Comparison of ENCODE assay signal across 17 cellular contexts in the genomic region with DNA sequence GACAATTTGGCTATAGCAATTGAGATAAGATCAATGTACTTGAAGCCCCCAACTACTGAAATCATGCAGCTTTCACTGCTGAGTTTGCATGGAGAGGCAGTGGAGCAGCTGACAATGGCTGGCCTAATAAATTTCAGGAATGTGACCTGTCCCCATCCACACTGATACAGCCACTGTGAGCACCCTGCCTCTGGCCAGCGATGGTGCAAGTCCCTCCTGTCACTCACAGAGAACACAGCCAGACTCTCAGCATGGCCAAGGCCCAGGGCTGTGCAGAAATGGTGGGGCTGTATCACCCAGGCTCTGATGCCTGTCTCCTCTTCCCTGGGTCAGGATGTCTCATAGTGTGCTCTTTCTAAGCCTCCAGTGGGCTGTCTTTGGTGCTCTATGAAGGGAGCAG.
A peak's percentile ranks its signal among the peaks of the same experiment; 100 is the strongest.
DNase-seq lines count a peak whose midpoint lies in the region; ATAC-seq and TF ChIP-seq lines count a peak whose summit lies in the region.
"Had no signal": no experiment of that assay in that cellular context is flagged by ENCODE, and none has a peak within 500 bp of the region (broad histone marks: within the 10 kb centered on the region; RNA-seq: fewer than 3 reads in every experiment).

No MANE protein-coding gene starts in this region.

- H3K4me2 ChIP-seq in GM23338: no peak overlapping the region
- H3K4me2 ChIP-seq: BLaER1 treated with 17β-estradiol and CSF1 and Interleukin-3, amounts not matched to agents 10 nM and 100 nM had no signal

- H3K4me1 Mint-ChIP-seq in GM23338: peaks cover 7% of the 10 kb centered on the region; the same call in 2 of the 3 replicates
- peaks cover 27% of the 10 kb centered on the region for H3K4me1 Mint-ChIP-seq in nephron progenitor cell
- peaks cover 6% of the 10 kb centered on the region for H3K4me1 Mint-ChIP-seq in activated T-cell treated with anti-CD3 and anti-CD28 coated beads, Interleukin-2, amount 50 U/mL, for 24 hours (ENCODE audit: low read depth)

- H3K4me1 ChIP-seq in GM23338 (ENCODE audit: insufficient read depth) (no peaks in the 10 kb centered on the region), thyroid gland (peaks cover 6 to 15% of the 10 kb centered on the region in 2 donors)

- H3K79me2 ChIP-seq in GM23338 (replicated peaks; ENCODE audit: insufficient read depth): no peaks in the 10 kb centered on the region

- H3K36me3 Mint-ChIP-seq in GM23338 (ENCODE audit: low read depth) (no peaks in the 10 kb centered on the region), nephron progenitor cell (ENCODE audit: low read depth) (no peaks in the 10 kb centered on the region)
- no peaks in the 10 kb centered on the region for H3K36me3 Mint-ChIP-seq in activated T-cell treated with anti-CD3 and anti-CD28 coated beads, Interleukin-2, amount 50 U/mL, for 24 hours (ENCODE audit: low read depth)
- H3K36me3 Mint-ChIP-seq: CD8-positive, alpha-beta memory T cell; IgD-negative memory B cell had no signal

- H3K27me3 ChIP-seq in GM23338 (ENCODE audit: insufficient read depth): no peaks in the 10 kb centered on the region
- no peaks in the 10 kb centered on the region for H3K27me3 ChIP-seq in thyroid gland

- TF ChIP-seq CTCF in GM23338 (conservative IDR thresholded peaks at IDR 0.05; ENCODE audit: low read depth in 2 of 2): no peak
- no peak for TF ChIP-seq CTCF in nephron progenitor cell (IDR thresholded peaks at IDR 0.05)
- TF ChIP-seq CTCF in thyroid gland (IDR thresholded peaks at IDR 0.05): no peak

- DNase-seq in GM23338 (ENCODE audit: low spot score) (peak; percentile 12), islet precursor cell (peak; percentile 78), nephron progenitor cell (peak; percentile 18), thyroid gland (peak; percentile 4 to 19), GM19240 (ENCODE audit: insufficient read length, low spot score) (no peak), NCI-H748 treated with DMSO at 0.1 percent for 48 hours (lab: John Stamatoyannopoulos, UW) (no peak), posterior vena cava (ENCODE audit: low spot score) (no peak)
- no peak for DNase-seq in activated T-cell treated with anti-CD3 and anti-CD28 coated beads, Interleukin-2, amount 50 U/mL, for 24 hours
- DNase-seq: CD8-positive, alpha-beta memory T cell; DMS153; DMS79; GF-D8; H9 had no signal

- H3K9me3 ChIP-seq in thyroid gland: no peaks in the 10 kb centered on the region
- H3K9me3 ChIP-seq: BLaER1 treated with 17β-estradiol and CSF1 and Interleukin-3, amounts not matched to agents 10 nM and 100 nM had no signal

- H3K9me2 ChIP-seq in GM23338 (ENCODE audit: insufficient read depth): no peaks in the 10 kb centered on the region

- no peak overlapping the region for H2AFZ ChIP-seq in GM23338

- no peaks in the 10 kb centered on the region for H3K27me3 Mint-ChIP-seq in GM23338 (ENCODE audit: insufficient read depth, low read depth, poor library complexity)
- peaks cover 15% of the 10 kb centered on the region for H3K27me3 Mint-ChIP-seq in nephron progenitor cell (ENCODE audit: low read depth, poor library complexity)
- peaks cover 23% of the 10 kb centered on the region for H3K27me3 Mint-ChIP-seq in activated T-cell treated with anti-CD3 and anti-CD28 coated beads, Interleukin-2, amount 50 U/mL, for 24 hours

- H3K27ac ChIP-seq in GM23338 (ENCODE audit: low read depth) (no peak overlapping the region), thyroid gland (no peak overlapping the region)
- H3K27ac ChIP-seq: BLaER1 treated with 17β-estradiol and CSF1 and Interleukin-3, amounts not matched to agents 10 nM and 100 nM had no signal

- H3F3A ChIP-seq in GM23338 (replicated peaks; ENCODE audit: low read depth): no peaks in the 10 kb centered on the region

- H4K20me1 ChIP-seq in GM23338 (replicated peaks; ENCODE audit: insufficient read depth): no peaks in the 10 kb centered on the region
- H4K20me1 ChIP-seq: BLaER1 treated with 17β-estradiol and CSF1 and Interleukin-3, amounts not matched to agents 10 nM and 100 nM had no signal

- H3K4me3 ChIP-seq in GM23338: no peak overlapping the region
- no peak overlapping the region for H3K4me3 ChIP-seq in thyroid gland (replicated peaks in 1 of 3)
- H3K4me3 ChIP-seq: BLaER1 treated with 17β-estradiol and CSF1 and Interleukin-3, amounts not matched to agents 10 nM and 100 nM had no signal

- 50 to 55% methylated on average over 1 of the region's 1 CpG for WGBS in thyroid gland, 2 donors

- H3K9me3 Mint-ChIP-seq in GM23338: no peaks in the 10 kb centered on the region
- no peaks in the 10 kb centered on the region for H3K9me3 Mint-ChIP-seq in nephron progenitor cell
- no peaks in the 10 kb centered on the region for H3K9me3 Mint-ChIP-seq in activated T-cell treated with anti-CD3 and anti-CD28 coated beads, Interleukin-2, amount 50 U/mL, for 24 hours
- H3K9me3 Mint-ChIP-seq: H9, IgD-negative memory B cell had no signal

- ATAC-seq in GM23338: no peak; the same call in 1 of the 3 replicates
- ATAC-seq: HepG2 had no signal

- no peak overlapping the region for H3K4me3 Mint-ChIP-seq in GM23338
- no peak overlapping the region for H3K4me3 Mint-ChIP-seq in nephron progenitor cell
- no peak overlapping the region for H3K4me3 Mint-ChIP-seq in activated T-cell treated with anti-CD3 and anti-CD28 coated beads, Interleukin-2, amount 50 U/mL, for 24 hours
- H3K4me3 Mint-ChIP-seq: B cell; CD8-positive, alpha-beta memory T cell; H9; IgD-negative memory B cell had no signal

- no peak overlapping the region for H3K27ac Mint-ChIP-seq in GM23338
- no peak overlapping the region for H3K27ac Mint-ChIP-seq in nephron progenitor cell
- H3K27ac Mint-ChIP-seq in activated T-cell treated with anti-CD3 and anti-CD28 coated beads, Interleukin-2, amount 50 U/mL, for 24 hours: no peak overlapping the region
- H3K27ac Mint-ChIP-seq: B cell; CD8-positive, alpha-beta memory T cell; IgD-negative memory B cell had no signal

- no peak for TF ChIP-seq POLR2A in thyroid gland (IDR thresholded peaks at IDR 0.05)

- intact Hi-C loops in thyroid gland (cut with DNase I): no loop called here
- intact Hi-C loops in posterior vena cava (cut with DNase I): no loop called here

- H3K36me3 ChIP-seq in GM23338 (ENCODE audit: insufficient read depth) (no peaks in the 10 kb centered on the region), thyroid gland (no peaks in the 10 kb centered on the region)
- H3K36me3 ChIP-seq: BLaER1 treated with 17β-estradiol and CSF1 and Interleukin-3, amounts not matched to agents 10 nM and 100 nM had no signal

TF ChIP-seq in GM23338, 12 proteins besides CTCF, POLR2A, EP300 and RAD21 (continues in another document):
- TF ChIP-seq ZNF114 (CRISPR knock-in tag; IDR thresholded peaks at IDR 0.05) (no peak), JUNB (IDR thresholded peaks at IDR 0.05; ENCODE audit: unreplicated experiment) (no peak), EZH2 (IDR thresholded peaks at IDR 0.05; ENCODE audit: low read depth, unreplicated experiment) (no peak), STAT1 (IDR thresholded peaks at IDR 0.05; ENCODE audit: unreplicated experiment) (no peak)
- TF ChIP-seq, protein P1, sequence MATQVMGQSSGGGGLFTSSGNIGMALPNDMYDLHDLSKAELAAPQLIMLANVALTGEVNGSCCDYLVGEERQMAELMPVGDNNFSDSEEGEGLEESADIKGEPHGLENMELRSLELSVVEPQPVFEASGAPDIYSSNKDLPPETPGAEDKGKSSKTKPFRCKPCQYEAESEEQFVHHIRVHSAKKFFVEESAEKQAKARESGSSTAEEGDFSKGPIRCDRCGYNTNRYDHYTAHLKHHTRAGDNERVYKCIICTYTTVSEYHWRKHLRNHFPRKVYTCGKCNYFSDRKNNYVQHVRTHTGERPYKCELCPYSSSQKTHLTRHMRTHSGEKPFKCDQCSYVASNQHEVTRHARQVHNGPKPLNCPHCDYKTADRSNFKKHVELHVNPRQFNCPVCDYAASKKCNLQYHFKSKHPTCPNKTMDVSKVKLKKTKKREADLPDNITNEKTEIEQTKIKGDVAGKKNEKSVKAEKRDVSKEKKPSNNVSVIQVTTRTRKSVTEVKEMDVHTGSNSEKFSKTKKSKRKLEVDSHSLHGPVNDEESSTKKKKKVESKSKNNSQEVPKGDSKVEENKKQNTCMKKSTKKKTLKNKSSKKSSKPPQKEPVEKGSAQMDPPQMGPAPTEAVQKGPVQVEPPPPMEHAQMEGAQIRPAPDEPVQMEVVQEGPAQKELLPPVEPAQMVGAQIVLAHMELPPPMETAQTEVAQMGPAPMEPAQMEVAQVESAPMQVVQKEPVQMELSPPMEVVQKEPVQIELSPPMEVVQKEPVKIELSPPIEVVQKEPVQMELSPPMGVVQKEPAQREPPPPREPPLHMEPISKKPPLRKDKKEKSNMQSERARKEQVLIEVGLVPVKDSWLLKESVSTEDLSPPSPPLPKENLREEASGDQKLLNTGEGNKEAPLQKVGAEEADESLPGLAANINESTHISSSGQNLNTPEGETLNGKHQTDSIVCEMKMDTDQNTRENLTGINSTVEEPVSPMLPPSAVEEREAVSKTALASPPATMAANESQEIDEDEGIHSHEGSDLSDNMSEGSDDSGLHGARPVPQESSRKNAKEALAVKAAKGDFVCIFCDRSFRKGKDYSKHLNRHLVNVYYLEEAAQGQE (IDR thresholded peaks at IDR 0.05; ENCODE audit: unreplicated experiment): no peak
- TF ChIP-seq, protein P2, sequence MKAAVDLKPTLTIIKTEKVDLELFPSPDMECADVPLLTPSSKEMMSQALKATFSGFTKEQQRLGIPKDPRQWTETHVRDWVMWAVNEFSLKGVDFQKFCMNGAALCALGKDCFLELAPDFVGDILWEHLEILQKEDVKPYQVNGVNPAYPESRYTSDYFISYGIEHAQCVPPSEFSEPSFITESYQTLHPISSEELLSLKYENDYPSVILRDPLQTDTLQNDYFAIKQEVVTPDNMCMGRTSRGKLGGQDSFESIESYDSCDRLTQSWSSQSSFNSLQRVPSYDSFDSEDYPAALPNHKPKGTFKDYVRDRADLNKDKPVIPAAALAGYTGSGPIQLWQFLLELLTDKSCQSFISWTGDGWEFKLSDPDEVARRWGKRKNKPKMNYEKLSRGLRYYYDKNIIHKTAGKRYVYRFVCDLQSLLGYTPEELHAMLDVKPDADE (IDR thresholded peaks at IDR 0.05): no peak

Comparison
In these comparisons a context has a peak if more than half of its experiments do, and no peak if none do; other contexts are left out.
1. DNase-seq: peak in GM23338 (single experiment), islet precursor cell (single experiment), nephron progenitor cell (single experiment) and thyroid gland (2 of 2); none in activated T-cell treated with anti-CD3 and anti-CD28 coated beads, Interleukin-2, amount 50 U/mL, for 24 hours (single experiment), GM19240 (single experiment), NCI-H748 treated with DMSO at 0.1 percent for 48 hours (single experiment) and posterior vena cava (single experiment).